In genomic region chr16:84647830-84648594, GRCh38 we compare ENCODE assay signal across 1 cellular context.
TF ChIP-seq lines count a peak whose summit lies in the region.

Gene KLHL36 (plus strand): TSS chr16:84648511. CDS start chr16:84650868, 2,357 bp downstream.

TF ChIP-seq in GM12878, 131 proteins besides CTCF, POLR2A, EP300 and RAD21 (continued from another document and continues in another):
- TF ChIP-seq, protein P1, sequence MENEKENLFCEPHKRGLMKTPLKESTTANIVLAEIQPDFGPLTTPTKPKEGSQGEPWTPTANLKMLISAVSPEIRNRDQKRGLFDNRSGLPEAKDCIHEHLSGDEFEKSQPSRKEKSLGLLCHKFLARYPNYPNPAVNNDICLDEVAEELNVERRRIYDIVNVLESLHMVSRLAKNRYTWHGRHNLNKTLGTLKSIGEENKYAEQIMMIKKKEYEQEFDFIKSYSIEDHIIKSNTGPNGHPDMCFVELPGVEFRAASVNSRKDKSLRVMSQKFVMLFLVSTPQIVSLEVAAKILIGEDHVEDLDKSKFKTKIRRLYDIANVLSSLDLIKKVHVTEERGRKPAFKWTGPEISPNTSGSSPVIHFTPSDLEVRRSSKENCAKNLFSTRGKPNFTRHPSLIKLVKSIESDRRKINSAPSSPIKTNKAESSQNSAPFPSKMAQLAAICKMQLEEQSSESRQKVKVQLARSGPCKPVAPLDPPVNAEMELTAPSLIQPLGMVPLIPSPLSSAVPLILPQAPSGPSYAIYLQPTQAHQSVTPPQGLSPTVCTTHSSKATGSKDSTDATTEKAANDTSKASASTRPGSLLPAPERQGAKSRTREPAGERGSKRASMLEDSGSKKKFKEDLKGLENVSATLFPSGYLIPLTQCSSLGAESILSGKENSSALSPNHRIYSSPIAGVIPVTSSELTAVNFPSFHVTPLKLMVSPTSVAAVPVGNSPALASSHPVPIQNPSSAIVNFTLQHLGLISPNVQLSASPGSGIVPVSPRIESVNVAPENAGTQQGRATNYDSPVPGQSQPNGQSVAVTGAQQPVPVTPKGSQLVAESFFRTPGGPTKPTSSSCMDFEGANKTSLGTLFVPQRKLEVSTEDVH (IDR thresholded peaks at IDR 0.05; ENCODE audit: low read depth, partially characterized antibody) = no peak
- TF ChIP-seq POU2F2 (IDR thresholded peaks at IDR 0.05; ENCODE audit: borderline replicate concordance, low read depth, low read length) (no peak), MEF2B (IDR thresholded peaks at IDR 0.05; ENCODE audit: partially characterized antibody, poor library complexity, severe bottlenecking) (no peak), IKZF1 (conservative IDR thresholded peaks at IDR 0.05) (peak; percentile 61), RBBP5 (conservative IDR thresholded peaks at IDR 0.05) (no peak), FOXK2 (IDR thresholded peaks at IDR 0.05) (no peak), ETV6 (conservative IDR thresholded peaks at IDR 0.05 in 1 of 2, IDR thresholded peaks at IDR 0.05 in 1 of 2; ENCODE audit: borderline replicate concordance in 1 of 2, low read depth in 1 of 2) (no peak), CREM (IDR thresholded peaks at IDR 0.05; ENCODE audit: low read depth) (no peak), KDM1A (IDR thresholded peaks at IDR 0.05; ENCODE audit: borderline replicate concordance) (no peak), PBX3 (IDR thresholded peaks at IDR 0.05; ENCODE audit: insufficient replicate concordance, low read depth, low read length) (no peak), TARDBP (IDR thresholded peaks at IDR 0.05; ENCODE audit: borderline replicate concordance) (no peak), POLR2AphosphoS5 (IDR thresholded peaks at IDR 0.05; ENCODE audit: low read length) (no peak), NFIC (IDR thresholded peaks at IDR 0.05; ENCODE audit: low read depth, low read length) (no peak), HSF1 (IDR thresholded peaks at IDR 0.05; ENCODE audit: low read depth, low read length) (no peak), MYB (IDR thresholded peaks at IDR 0.05; ENCODE audit: borderline replicate concordance, low read depth, low read length) (no peak), SP1 (IDR thresholded peaks at IDR 0.05; ENCODE audit: low read depth, low read length) (no peak), BHLHE40 (IDR thresholded peaks at IDR 0.05; ENCODE audit: borderline replicate concordance in 1 of 2, low read depth in 2 of 2, low read length in 1 of 2) (peak in 1 of 2 experiments; percentile 63; a peak in 2 of 4 replicates), TBL1XR1 (IDR thresholded peaks at IDR 0.05; ENCODE audit: low read depth, low read length) (no peak), ASH2L (IDR thresholded peaks at IDR 0.05; ENCODE audit: borderline replicate concordance, low read depth) (no peak), ZNF384 (IDR thresholded peaks at IDR 0.05; ENCODE audit: borderline replicate concordance, low read depth, low read length) (no peak), NFYA (IDR thresholded peaks at IDR 0.05; ENCODE audit: borderline replicate concordance, low read depth, low read length) (no peak), FOXM1 (IDR thresholded peaks at IDR 0.05; ENCODE audit: low read depth, low read length) (no peak), TAF1 (IDR thresholded peaks at IDR 0.05; ENCODE audit: borderline replicate concordance, low read depth, low read length) (peak; percentile 50; the same call in 1 of the 2 replicates), ZBTB4 (CRISPR knock-in tag; IDR thresholded peaks at IDR 0.05) (no peak), GATAD2B (conservative IDR thresholded peaks at IDR 0.05; ENCODE audit: low read depth) (peak; percentile 98), WRNIP1 (IDR thresholded peaks at IDR 0.05; ENCODE audit: borderline replicate concordance, low read depth, low read length) (no peak), JUND (IDR thresholded peaks at IDR 0.05; ENCODE audit: low read depth, low read length) (no peak), NBN (IDR thresholded peaks at IDR 0.05) (no peak), USF2 (IDR thresholded peaks at IDR 0.05; ENCODE audit: borderline replicate concordance, low read depth, low read length) (no peak), NR2C2 (IDR thresholded peaks at IDR 0.05; ENCODE audit: borderline replicate concordance, control insufficient read depth, insufficient read length, low read depth) (no peak), TCF12 (IDR thresholded peaks at IDR 0.05; ENCODE audit: low read depth, low read length) (0 out of 2 replicates have a peak, but pooled peaks have one; percentile 6), MYC (IDR thresholded peaks at IDR 0.05; ENCODE audit: insufficient read depth, insufficient read length, insufficient replicate concordance, low read length, severe bottlenecking) (no peak), NFXL1 (IDR thresholded peaks at IDR 0.05; ENCODE audit: borderline replicate concordance) (no peak), BCLAF1 (IDR thresholded peaks at IDR 0.05) (no peak), SMAD5 (IDR thresholded peaks at IDR 0.05; ENCODE audit: low read depth) (no peak), KLF5 (IDR thresholded peaks at IDR 0.05; ENCODE audit: partially characterized antibody) (no peak), HDAC2 (IDR thresholded peaks at IDR 0.05) (no peak)
- TF ChIP-seq, protein P2, sequence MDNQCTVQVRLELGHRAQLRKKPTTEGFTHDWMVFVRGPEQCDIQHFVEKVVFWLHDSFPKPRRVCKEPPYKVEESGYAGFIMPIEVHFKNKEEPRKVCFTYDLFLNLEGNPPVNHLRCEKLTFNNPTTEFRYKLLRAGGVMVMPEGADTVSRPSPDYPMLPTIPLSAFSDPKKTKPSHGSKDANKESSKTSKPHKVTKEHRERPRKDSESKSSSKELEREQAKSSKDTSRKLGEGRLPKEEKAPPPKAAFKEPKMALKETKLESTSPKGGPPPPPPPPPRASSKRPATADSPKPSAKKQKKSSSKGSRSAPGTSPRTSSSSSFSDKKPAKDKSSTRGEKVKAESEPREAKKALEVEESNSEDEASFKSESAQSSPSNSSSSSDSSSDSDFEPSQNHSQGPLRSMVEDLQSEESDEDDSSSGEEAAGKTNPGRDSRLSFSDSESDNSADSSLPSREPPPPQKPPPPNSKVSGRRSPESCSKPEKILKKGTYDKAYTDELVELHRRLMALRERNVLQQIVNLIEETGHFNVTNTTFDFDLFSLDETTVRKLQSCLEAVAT (IDR thresholded peaks at IDR 0.05) = 0 out of 2 replicates have a peak, but pooled peaks have one; percentile 52
- TF ChIP-seq, protein P3, sequence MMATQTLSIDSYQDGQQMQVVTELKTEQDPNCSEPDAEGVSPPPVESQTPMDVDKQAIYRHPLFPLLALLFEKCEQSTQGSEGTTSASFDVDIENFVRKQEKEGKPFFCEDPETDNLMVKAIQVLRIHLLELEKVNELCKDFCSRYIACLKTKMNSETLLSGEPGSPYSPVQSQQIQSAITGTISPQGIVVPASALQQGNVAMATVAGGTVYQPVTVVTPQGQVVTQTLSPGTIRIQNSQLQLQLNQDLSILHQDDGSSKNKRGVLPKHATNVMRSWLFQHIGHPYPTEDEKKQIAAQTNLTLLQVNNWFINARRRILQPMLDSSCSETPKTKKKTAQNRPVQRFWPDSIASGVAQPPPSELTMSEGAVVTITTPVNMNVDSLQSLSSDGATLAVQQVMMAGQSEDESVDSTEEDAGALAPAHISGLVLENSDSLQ (IDR thresholded peaks at IDR 0.05) = no peak
- TF ChIP-seq, protein P4, sequence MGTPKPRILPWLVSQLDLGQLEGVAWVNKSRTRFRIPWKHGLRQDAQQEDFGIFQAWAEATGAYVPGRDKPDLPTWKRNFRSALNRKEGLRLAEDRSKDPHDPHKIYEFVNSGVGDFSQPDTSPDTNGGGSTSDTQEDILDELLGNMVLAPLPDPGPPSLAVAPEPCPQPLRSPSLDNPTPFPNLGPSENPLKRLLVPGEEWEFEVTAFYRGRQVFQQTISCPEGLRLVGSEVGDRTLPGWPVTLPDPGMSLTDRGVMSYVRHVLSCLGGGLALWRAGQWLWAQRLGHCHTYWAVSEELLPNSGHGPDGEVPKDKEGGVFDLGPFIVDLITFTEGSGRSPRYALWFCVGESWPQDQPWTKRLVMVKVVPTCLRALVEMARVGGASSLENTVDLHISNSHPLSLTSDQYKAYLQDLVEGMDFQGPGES (IDR thresholded peaks at IDR 0.05) = no peak
- TF ChIP-seq, protein P5, sequence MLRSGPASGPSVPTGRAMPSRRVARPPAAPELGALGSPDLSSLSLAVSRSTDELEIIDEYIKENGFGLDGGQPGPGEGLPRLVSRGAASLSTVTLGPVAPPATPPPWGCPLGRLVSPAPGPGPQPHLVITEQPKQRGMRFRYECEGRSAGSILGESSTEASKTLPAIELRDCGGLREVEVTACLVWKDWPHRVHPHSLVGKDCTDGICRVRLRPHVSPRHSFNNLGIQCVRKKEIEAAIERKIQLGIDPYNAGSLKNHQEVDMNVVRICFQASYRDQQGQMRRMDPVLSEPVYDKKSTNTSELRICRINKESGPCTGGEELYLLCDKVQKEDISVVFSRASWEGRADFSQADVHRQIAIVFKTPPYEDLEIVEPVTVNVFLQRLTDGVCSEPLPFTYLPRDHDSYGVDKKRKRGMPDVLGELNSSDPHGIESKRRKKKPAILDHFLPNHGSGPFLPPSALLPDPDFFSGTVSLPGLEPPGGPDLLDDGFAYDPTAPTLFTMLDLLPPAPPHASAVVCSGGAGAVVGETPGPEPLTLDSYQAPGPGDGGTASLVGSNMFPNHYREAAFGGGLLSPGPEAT (IDR thresholded peaks at IDR 0.05; ENCODE audit: low read depth) = no peak
